ENCODE assay signal across 19 cellular contexts in genomic region chr1:226401407-226402303, GRCh38. TPM values are rescaled to one million over a fixed set of nuclear protein-coding genes. Genes with fewer than 3 reads are reported as not detected.
DNase-seq lines count a peak whose midpoint lies in the region; ATAC-seq, FAIRE-seq and TF ChIP-seq lines count a peak whose summit lies in the region.
"Had no signal": no experiment of that assay in that cellular context is flagged by ENCODE, and none has a peak within 500 bp of the region (broad histone marks: within the 10 kb centered on the region; RNA-seq: fewer than 3 reads in every experiment).

No MANE protein-coding gene starts in this region.

- H3K4me2 ChIP-seq in MM.1S (ENCODE audit: low read depth, low read length), result no peak overlapping the region

- peaks cover 11% of the 10 kb centered on the region for H3F3A ChIP-seq in MM.1S (ENCODE audit: insufficient read depth, low read length)

- TF ChIP-seq EP300 in gastroesophageal sphincter (IDR thresholded peaks at IDR 0.05), result no peak

- H3K9me2 ChIP-seq in MM.1S (replicated peaks; ENCODE audit: insufficient read depth, low read length), result no peaks in the 10 kb centered on the region

- H3K4me1 ChIP-seq in MM.1S (ENCODE audit: low read length) (peaks cover 23% of the 10 kb centered on the region), gastroesophageal sphincter (peaks cover 6 to 86% (median 52%) of the 10 kb centered on the region in 3 donors), stomach smooth muscle (ENCODE audit: control insufficient read depth, insufficient read depth, low read length) (peaks cover 59% of the 10 kb centered on the region), ascending aorta (peaks cover 4 to 14% of the 10 kb centered on the region in 2 donors)

- no peaks in the 10 kb centered on the region for H3K9me3 Mint-ChIP-seq in activated T-cell treated with anti-CD3 and anti-CD28 coated beads, Interleukin-2, amount 50 U/mL, for 24 hours
- H3K9me3 Mint-ChIP-seq: effector memory CD8-positive, alpha-beta T cell; stimulated activated naive CD8-positive, alpha-beta T cell treated with anti-CD3 and anti-CD28 coated beads, Interleukin-15, Interleukin-2, amounts not matched to agents 100 ng/mL and 50 ng/mL, for 24 hours had no signal

- H4K20me1 ChIP-seq in MM.1S (ENCODE audit: insufficient read depth, low read length), result peaks cover 86% of the 10 kb centered on the region

- H3K9me3 ChIP-seq in MM.1S (replicated peaks; ENCODE audit: insufficient read depth, low read length), result no peaks in the 10 kb centered on the region
- H3K9me3 ChIP-seq in gastroesophageal sphincter, result no peaks in the 10 kb centered on the region
- no peaks in the 10 kb centered on the region for H3K9me3 ChIP-seq in stomach smooth muscle (ENCODE audit: control insufficient read depth in 2 of 2, low read length in 2 of 2)
- no peaks in the 10 kb centered on the region for H3K9me3 ChIP-seq in ascending aorta
- H3K9me3 ChIP-seq: spleen had no signal

- no peak overlapping the region for H2AFZ ChIP-seq in MM.1S (ENCODE audit: low read length)

- H3K36me3 ChIP-seq in MM.1S (replicated peaks; ENCODE audit: insufficient read depth, low read length) (peaks cover 33% of the 10 kb centered on the region), gastroesophageal sphincter (peaks cover 0 to 40% of the 10 kb centered on the region in 2 donors), stomach smooth muscle (ENCODE audit: control insufficient read depth in 2 of 2, insufficient read depth in 2 of 2, low read length in 2 of 2) (peaks cover 18 to 23% of the 10 kb centered on the region in 2 donors), ascending aorta (peaks cover 23 to 46% of the 10 kb centered on the region in 2 donors)

- intact Hi-C loops in ascending aorta (cut with DNase I), result no loop called here

- FAIRE-seq in RCC 7860 (lab: Jason Lieb, UNC), result no peak
- FAIRE-seq: GM18507 had no signal

- H3K4me3 ChIP-seq in MM.1S (ENCODE audit: low read length) (no peak overlapping the region), gastroesophageal sphincter (no peak overlapping the region), stomach smooth muscle (ENCODE audit: low read length in 2 of 2) (no peak overlapping the region), ascending aorta (no peak overlapping the region)
- H3K4me3 ChIP-seq: spleen had no signal

- 57 to 77% methylated on average over 6 to 7 of the region's 9 CpGs for WGBS in gastroesophageal sphincter (ENCODE audit: low coverage in 1 of 2), 2 donors

- H3K4me1 Mint-ChIP-seq in activated T-cell treated with anti-CD3 and anti-CD28 coated beads, Interleukin-2, amount 50 U/mL, for 24 hours (ENCODE audit: low read depth), result peaks cover 70% of the 10 kb centered on the region

- DNase-seq in activated T-cell treated with anti-CD3 and anti-CD28 coated beads, Interleukin-2, amount 50 U/mL, for 24 hours, result no peak
- no peak for DNase-seq in activated T-cell treated with anti-CD3 and anti-CD28 coated beads for 4 hours
- peak; percentile 29 for DNase-seq in MM.1S
- no peak for DNase-seq in ascending aorta (ENCODE audit: low spot score in 2 of 2)
- no peak for DNase-seq in RCC 7860 (ENCODE audit: low spot score)
- DNase-seq: activated naive CD4-positive, alpha-beta T cell treated with anti-CD3 and anti-CD28 coated beads, Interleukin-2, amount 50 U/mL, for 16 hours; effector memory CD8-positive, alpha-beta T cell; GF-D8; Kasumi-1; mesenchymal stem cell; NCI-H146; NCI-H345; spleen had no signal

- H3K27ac ChIP-seq in MM.1S (ENCODE audit: low read length) (peak overlapping the region; percentile 10; the same call in 1 of the 2 replicates), gastroesophageal sphincter (peak overlapping the region; percentile 25 to 80 (median 74)), stomach smooth muscle (ENCODE audit: low read length) (peak overlapping the region; percentile 49), ascending aorta (no peak overlapping the region)

- H3K79me2 ChIP-seq in MM.1S (ENCODE audit: low read length), result peaks cover 100% of the 10 kb centered on the region

- no peak for TF ChIP-seq POLR2A in gastroesophageal sphincter (IDR thresholded peaks at IDR 0.05)

- TF ChIP-seq CTCF in MM.1S (IDR thresholded peaks at IDR 0.05; ENCODE audit: low read length) (no peak; the same call in 1 of the 2 replicates), gastroesophageal sphincter (IDR thresholded peaks at IDR 0.05) (no peak), ascending aorta (IDR thresholded peaks at IDR 0.05) (no peak)

- ATAC-seq in gastroesophageal sphincter (no peak), HG02642 (IDR thresholded peaks at IDR 0.05; ENCODE audit: poor library complexity, unreplicated experiment) (no peak)
- ATAC-seq: effector memory CD8-positive, alpha-beta T cell; SK-N-SH treated with all-trans-retinoic acid at 6 μM for 48 hours had no signal

- H3K27me3 Mint-ChIP-seq in activated T-cell treated with anti-CD3 and anti-CD28 coated beads, Interleukin-2, amount 50 U/mL, for 24 hours, result no peaks in the 10 kb centered on the region
- H3K27me3 Mint-ChIP-seq: effector memory CD8-positive, alpha-beta T cell; stimulated activated naive CD8-positive, alpha-beta T cell treated with anti-CD3 and anti-CD28 coated beads, Interleukin-15, Interleukin-2, amounts not matched to agents 100 ng/mL and 50 ng/mL, for 24 hours had no signal

- no peaks in the 10 kb centered on the region for H3K27me3 ChIP-seq in MM.1S (replicated peaks; ENCODE audit: insufficient read depth, low read length)
- H3K27me3 ChIP-seq in gastroesophageal sphincter, result no peaks in the 10 kb centered on the region
- H3K27me3 ChIP-seq in stomach smooth muscle (ENCODE audit: control insufficient read depth in 1 of 2, insufficient read depth in 2 of 2, low read length in 2 of 2), result no peaks in the 10 kb centered on the region
- H3K27me3 ChIP-seq in ascending aorta, result no peaks in the 10 kb centered on the region
- H3K27me3 ChIP-seq: spleen had no signal

- H3K4me3 Mint-ChIP-seq in activated T-cell treated with anti-CD3 and anti-CD28 coated beads, Interleukin-2, amount 50 U/mL, for 24 hours, result no peak overlapping the region
- H3K4me3 Mint-ChIP-seq: stimulated activated naive CD8-positive, alpha-beta T cell treated with anti-CD3 and anti-CD28 coated beads, Interleukin-15, Interleukin-2, amounts not matched to agents 100 ng/mL and 50 ng/mL, for 24 hours had no signal

- peaks cover 94% of the 10 kb centered on the region for H3K36me3 Mint-ChIP-seq in activated T-cell treated with anti-CD3 and anti-CD28 coated beads, Interleukin-2, amount 50 U/mL, for 24 hours (ENCODE audit: low read depth)

- no peak overlapping the region for H3K9ac ChIP-seq in MM.1S (ENCODE audit: low read length)
- no peak overlapping the region for H3K9ac ChIP-seq in stomach smooth muscle (ENCODE audit: low read length in 2 of 2)

- peak overlapping the region; percentile 56 for H3K27ac Mint-ChIP-seq in activated T-cell treated with anti-CD3 and anti-CD28 coated beads, Interleukin-2, amount 50 U/mL, for 24 hours

RNA-seq across cellular contexts. Expression of gene PARP1, which starts 6.2 kb away (rescaled TPM):
- total RNA-seq in gastroesophageal sphincter (100 to 1,000 TPM in 2 of 4 donors, 10 to 100 TPM in 2; 77.4 to 147 (median 95.6) TPM), ascending aorta (37.1 TPM)

Comparison
In these comparisons a context has a peak if more than half of its experiments do, and no peak if none do; other contexts are left out.
1. H3K27ac ChIP-seq: peak in MM.1S (single experiment), gastroesophageal sphincter (4 of 4) and stomach smooth muscle (single experiment); none in ascending aorta (0 of 2).